In the genomic region with DNA sequence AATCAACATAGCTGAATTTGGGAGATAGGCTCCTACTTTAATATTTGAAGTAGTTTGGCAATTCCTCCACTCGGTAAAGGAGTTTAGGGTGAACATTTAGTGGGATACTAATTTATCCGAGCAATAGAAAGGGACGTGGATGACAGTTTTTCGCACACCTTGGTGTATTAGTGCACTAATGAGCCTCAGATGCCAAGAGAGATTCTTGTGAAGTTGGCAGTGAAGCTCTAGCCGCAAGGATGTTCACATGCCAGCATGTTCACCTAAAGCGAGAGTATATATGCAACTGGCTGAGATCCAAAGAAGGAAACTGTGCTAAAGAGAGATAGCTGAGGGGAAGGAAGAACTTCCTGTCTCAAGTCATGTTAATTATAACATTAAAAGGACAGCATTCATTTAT, we compare ENCODE assay signal across 10 cellular contexts. TPM values are rescaled to one million over a fixed set of nuclear protein-coding genes. Genes with fewer than 3 reads are reported as not detected.
DNase-seq lines count a peak whose midpoint lies in the region; ATAC-seq and TF ChIP-seq lines count a peak whose summit lies in the region.
"Had no signal": no experiment of that assay in that cellular context is flagged by ENCODE, and none has a peak within 500 bp of the region (broad histone marks: within the 10 kb centered on the region; RNA-seq: fewer than 3 reads in every experiment).

No MANE protein-coding gene starts in this region.

- no peak for TF ChIP-seq CTCF in RWPE2 (IDR thresholded peaks at IDR 0.05; ENCODE audit: poor library complexity, severe bottlenecking)

- intact Hi-C loops in activated naive CD4-positive, alpha-beta T cell treated with anti-CD3 and anti-CD28 coated beads for 36 hours (cut with micrococcal nuclease): loop anchor here (1.0 to 10.0 kb wide), 3 partner anchors 10 to 1090 kb away; no protein-coding TSS in a partner anchor

- peak overlapping the region; percentile 93 for H3K27ac Mint-ChIP-seq in activated naive CD4-positive, alpha-beta T cell treated with anti-CD3 and anti-CD28 coated beads for 36 hours
- peak overlapping the region; percentile 47 to 88 for H3K27ac Mint-ChIP-seq in stimulated activated naive CD8-positive, alpha-beta T cell treated with anti-CD3 and anti-CD28 coated beads, Interleukin-15, amount 100 ng/mL, for 72 hours

- H3K36me3 Mint-ChIP-seq in activated naive CD4-positive, alpha-beta T cell treated with anti-CD3 and anti-CD28 coated beads for 36 hours (ENCODE audit: low read depth): peaks cover 65% of the 10 kb centered on the region

- no peak for ATAC-seq in RWPE2 (ENCODE audit: low read depth)
- peak; percentile 54 for ATAC-seq in stimulated activated naive CD8-positive, alpha-beta T cell treated with anti-CD3 and anti-CD28 coated beads, Interleukin-15, amount 100 ng/mL, for 72 hours
- ATAC-seq in HG02840 (IDR thresholded peaks at IDR 0.05; ENCODE audit: low FRiP score, unreplicated experiment): no peak
- no peak for ATAC-seq in HG02610 (IDR thresholded peaks at IDR 0.05; ENCODE audit: unreplicated experiment)

- no peaks in the 10 kb centered on the region for H3K27me3 ChIP-seq in RWPE2 (ENCODE audit: insufficient read depth, poor library complexity, severe bottlenecking)

- no peaks in the 10 kb centered on the region for H3K27me3 Mint-ChIP-seq in activated naive CD4-positive, alpha-beta T cell treated with anti-CD3 and anti-CD28 coated beads for 36 hours (ENCODE audit: low read depth)
- H3K27me3 Mint-ChIP-seq in stimulated activated naive CD8-positive, alpha-beta T cell treated with anti-CD3 and anti-CD28 coated beads, Interleukin-15, amount 100 ng/mL, for 72 hours: no peaks in the 10 kb centered on the region

- peaks cover 94% of the 10 kb centered on the region for H3K4me1 Mint-ChIP-seq in activated naive CD4-positive, alpha-beta T cell treated with anti-CD3 and anti-CD28 coated beads for 36 hours (ENCODE audit: low read depth)
- H3K4me1 Mint-ChIP-seq in stimulated activated naive CD8-positive, alpha-beta T cell treated with anti-CD3 and anti-CD28 coated beads, Interleukin-15, amount 100 ng/mL, for 72 hours: peaks cover 96% of the 10 kb centered on the region

- no peak overlapping the region for H3K4me3 ChIP-seq in RWPE2 (ENCODE audit: severe bottlenecking)

- H3K4me3 Mint-ChIP-seq in activated naive CD4-positive, alpha-beta T cell treated with anti-CD3 and anti-CD28 coated beads for 36 hours: peak overlapping the region; percentile 52
- peak overlapping the region; percentile 67 to 78 for H3K4me3 Mint-ChIP-seq in stimulated activated naive CD8-positive, alpha-beta T cell treated with anti-CD3 and anti-CD28 coated beads, Interleukin-15, amount 100 ng/mL, for 72 hours

- CTCF ChIA-PET in activated naive CD4-positive, alpha-beta T cell treated with anti-CD3 and anti-CD28 coated beads for 36 hours (lab: Charles Lee): interaction anchor here (1.0 to 1.3 kb wide), 7 partner anchors 10 to 651 kb away, joined by 3 to 8 read pairs (median 3); no protein-coding TSS in a partner anchor

- peaks cover 36% of the 10 kb centered on the region for H3K4me1 ChIP-seq in RWPE2 (ENCODE audit: insufficient read depth, poor library complexity, severe bottlenecking)

- peaks cover 92% of the 10 kb centered on the region for H3K36me3 ChIP-seq in RWPE2 (ENCODE audit: low read depth)

- no peaks in the 10 kb centered on the region for H3K9me3 Mint-ChIP-seq in activated naive CD4-positive, alpha-beta T cell treated with anti-CD3 and anti-CD28 coated beads for 36 hours
- no peaks in the 10 kb centered on the region for H3K9me3 Mint-ChIP-seq in stimulated activated naive CD8-positive, alpha-beta T cell treated with anti-CD3 and anti-CD28 coated beads, Interleukin-15, amount 100 ng/mL, for 72 hours

- H3K9me3 ChIP-seq in RWPE2 (ENCODE audit: severe bottlenecking): no peaks in the 10 kb centered on the region

- DNase-seq in activated naive CD4-positive, alpha-beta T cell treated with anti-CD3 and anti-CD28 coated beads for 36 hours: no peak
- no peak for DNase-seq in activated naive CD4-positive, alpha-beta T cell (lab: John Stamatoyannopoulos, UW)
- no peak for DNase-seq in RWPE2 (ENCODE audit: low spot score)
- peak; percentile 52 to 81 for DNase-seq in dermis microvascular lymphatic vessel endothelial cell (ENCODE audit: low read depth in 2 of 2)
- DNase-seq in stimulated activated naive CD8-positive, alpha-beta T cell treated with anti-CD3 and anti-CD28 coated beads, Interleukin-15, amount 100 ng/mL, for 72 hours: no peak
- no peak for DNase-seq in NCI-H1092 (lab: John Stamatoyannopoulos, UW)
- DNase-seq: activated CD4-positive, alpha-beta T cell treated with anti-CD3 and anti-CD28 coated beads, Interleukin-2, amount 50 U/mL, for 4 hours; head of caudate nucleus had no signal

- peak overlapping the region; percentile 100 for H3K27ac ChIP-seq in RWPE2 (ENCODE audit: poor library complexity, severe bottlenecking)

RNA-seq across cellular contexts. Expression of gene TGFBR2, which starts 58.5 kb away (rescaled TPM):
- 10 to 100 TPM; 57.8 to 58.1 TPM for total RNA-seq in activated naive CD4-positive, alpha-beta T cell treated with anti-CD3 and anti-CD28 coated beads for 36 hours
- 303 and 422 TPM in 2 replicates for total RNA-seq in dermis microvascular lymphatic vessel endothelial cell

Comparison
In these comparisons a context has a peak if more than half of its experiments do, and no peak if none do; other contexts are left out.
1. DNase-seq: peak in dermis microvascular lymphatic vessel endothelial cell (2 of 2); none in activated naive CD4-positive, alpha-beta T cell treated with anti-CD3 and anti-CD28 coated beads for 36 hours (single experiment), activated naive CD4-positive, alpha-beta T cell (0 of 4), RWPE2 (single experiment), stimulated activated naive CD8-positive, alpha-beta T cell treated with anti-CD3 and anti-CD28 coated beads, Interleukin-15, amount 100 ng/mL, for 72 hours (0 of 2) and NCI-H1092 (single experiment).